11 cellular contexts compared by ENCODE assay signal in genomic region chr11:27837895-27838563, GRCh38.
DNase-seq lines count a peak whose midpoint lies in the region; ATAC-seq and TF ChIP-seq lines count a peak whose summit lies in the region.
"Had no signal": no experiment of that assay in that cellular context is flagged by ENCODE, and none has a peak within 500 bp of the region (broad histone marks: within the 10 kb centered on the region; RNA-seq: fewer than 3 reads in every experiment).

No MANE protein-coding gene starts in this region.

- ATAC-seq in GM18519 (IDR thresholded peaks at IDR 0.05; ENCODE audit: low FRiP score, unreplicated experiment) = peak; percentile 74
- peak; percentile 86 for ATAC-seq in GM21367 (IDR thresholded peaks at IDR 0.05; ENCODE audit: unreplicated experiment)
- ATAC-seq in HG02973 (IDR thresholded peaks at IDR 0.05; ENCODE audit: unreplicated experiment) = peak; percentile 78

- DNase-seq in NB4 (ENCODE audit: low read depth) (peak; percentile 2), SW480 (ENCODE audit: low spot score) (no peak), NCI-H1417 (lab: John Stamatoyannopoulos, UW) (no peak), NCI-H1694 (lab: John Stamatoyannopoulos, UW) (no peak)
- no peak for DNase-seq in stimulated activated CD4-positive, alpha-beta T cell treated with anti-CD3 and anti-CD28 coated beads, Interleukin-15, amount 100 ng/mL, for 24 hours
- DNase-seq: adrenal gland; CD4-positive, alpha-beta T cell; NCI-H510A had no signal

- H3K4me3 ChIP-seq in NB4 (ENCODE audit: low read depth, low read length) = no peak overlapping the region
- H3K4me3 ChIP-seq: adrenal gland had no signal

- TF ChIP-seq POLR2A in NB4 (IDR thresholded peaks at IDR 0.05; ENCODE audit: extremely low read depth, insufficient read length) = no peak

- no peak for TF ChIP-seq CTCF in NB4 (IDR thresholded peaks at IDR 0.05; ENCODE audit: low read depth, low read length)
